Comparison of ENCODE assay signal across 9 cellular contexts in genomic region chr12:3034067-3034750, GRCh38. TPM values are rescaled to one million over a fixed set of nuclear protein-coding genes. Genes with fewer than 3 reads are reported as not detected.
DNase-seq lines count a peak whose midpoint lies in the region; ATAC-seq, FAIRE-seq and TF ChIP-seq lines count a peak whose summit lies in the region.
"Had no signal": no experiment of that assay in that cellular context is flagged by ENCODE, and none has a peak within 500 bp of the region (broad histone marks: within the 10 kb centered on the region; RNA-seq: fewer than 3 reads in every experiment).

No MANE protein-coding gene starts in this region.

- peak; percentile 15 for DNase-seq in activated naive CD4-positive, alpha-beta T cell treated with Interleukin-2 at 50 U/mL for 16 hours
- no peak for DNase-seq in activated naive CD4-positive, alpha-beta T cell (lab: John Stamatoyannopoulos, UW)
- peak; percentile 39 for DNase-seq in Jurkat, Clone E6-1 (ENCODE audit: low read depth, low spot score)
- DNase-seq in SHP77 treated with DMSO at 0.1 percent for 48 hours (lab: John Stamatoyannopoulos, UW) (peak; percentile 31), bronchial epithelial cell (ENCODE audit: low read depth) (peak; percentile 59), kidney glomerular epithelial cell (lab: John Stamatoyannopoulos, UW) (peak; percentile 26)
- DNase-seq in stimulated activated CD4-positive, alpha-beta T cell treated with anti-CD3 and anti-CD28 coated beads, Interleukin-4, amount 100 ng/mL, for 1 hour = peak; percentile 39

- no peak overlapping the region for H3K4me3 ChIP-seq in Jurkat, Clone E6-1 (ENCODE audit: low read length)
- H3K4me3 ChIP-seq in bronchial epithelial cell (ENCODE audit: low read depth, low read length) = no peak overlapping the region

- no peaks in the 10 kb centered on the region for H3K27me3 ChIP-seq in bronchial epithelial cell (ENCODE audit: control insufficient read depth, insufficient read depth, low read length)

- no peak for ATAC-seq in GM19467 (IDR thresholded peaks at IDR 0.05; ENCODE audit: unreplicated experiment)

- no peak for FAIRE-seq in bronchial epithelial cell (lab: Jason Lieb, UNC)
- FAIRE-seq: islet of Langerhans had no signal

- peak; percentile 81 for TF ChIP-seq CTCF in bronchial epithelial cell (IDR thresholded peaks at IDR 0.05; ENCODE audit: insufficient read depth, low read length, severe bottlenecking)

- peaks cover 1% of the 10 kb centered on the region for H3K36me3 ChIP-seq in bronchial epithelial cell (ENCODE audit: control insufficient read depth, insufficient read depth, low read length)

RNA-seq across cellular contexts. Expression of gene TSPAN9, which starts 43.0 kb away (rescaled TPM):
- polyA plus RNA-seq in Jurkat, Clone E6-1 (2012; ENCODE audit: insufficient read depth, insufficient read length) = 4.9 TPM
- 5.0 and 9.0 TPM in 2 replicates for total RNA-seq in bronchial epithelial cell

Comparison
In these comparisons a context has a peak if more than half of its experiments do, and no peak if none do; other contexts are left out.
1. DNase-seq: peak in activated naive CD4-positive, alpha-beta T cell treated with Interleukin-2 at 50 U/mL for 16 hours (single experiment), Jurkat, Clone E6-1 (single experiment), SHP77 treated with DMSO at 0.1 percent for 48 hours (single experiment), bronchial epithelial cell (single experiment), kidney glomerular epithelial cell (single experiment) and stimulated activated CD4-positive, alpha-beta T cell treated with anti-CD3 and anti-CD28 coated beads, Interleukin-4, amount 100 ng/mL, for 1 hour (single experiment); none in activated naive CD4-positive, alpha-beta T cell (0 of 4).